ENCODE assay signal across 23 cellular contexts in genomic region chr10:123073187-123073586, GRCh38.
DNase-seq lines count a peak whose midpoint lies in the region; ATAC-seq and TF ChIP-seq lines count a peak whose summit lies in the region.
"Had no signal": no experiment of that assay in that cellular context is flagged by ENCODE, and none has a peak within 500 bp of the region (broad histone marks: within the 10 kb centered on the region; RNA-seq: fewer than 3 reads in every experiment).

No MANE protein-coding gene starts in this region.

- WGBS in mesenchymal stem cell, result 62% methylated on average over 6 of the region's 6 CpGs

- H3K4me3 ChIP-seq in HCT116 (replicated peaks in 1 of 2; ENCODE audit: low read depth in 1 of 2, low read length in 2 of 2) (no peak overlapping the region), mesenchymal stem cell (ENCODE audit: insufficient read depth in 1 of 2, low read depth in 1 of 2, low read length in 2 of 2) (no peak overlapping the region), upper lobe of right lung (no peak overlapping the region)
- H3K4me3 ChIP-seq: BLaER1, GM12878 had no signal

- RAD21 ChIA-PET in HCT116 (lab: Charles Lee; ENCODE audit: low non-redundant PET in 1 of 2, low total read pairs in 2 of 2, uncharacterized antibody in 2 of 2, unreplicated experiment in 2 of 2), result no interaction called here

- H3K4ac ChIP-seq in mesenchymal stem cell (ENCODE audit: low read depth in 1 of 2, low read length in 2 of 2), result no peak overlapping the region

- peaks cover 25% of the 10 kb centered on the region for H3K27me3 ChIP-seq in HCT116 (ENCODE audit: insufficient read depth, low read length)
- peaks cover 0 to 3% of the 10 kb centered on the region in 2 experiments for H3K27me3 ChIP-seq in mesenchymal stem cell (ENCODE audit: control insufficient read depth in 1 of 2, insufficient read depth in 1 of 2, low read length in 2 of 2)
- H3K27me3 ChIP-seq in upper lobe of right lung, result peaks cover under 1% of the 10 kb centered on the region
- H3K27me3 ChIP-seq: BLaER1 had no signal

- BruUV-seq in HCT116 (replicated peaks; lab: Mats Ljungman, UMichigan), result no TSS peak

- H4K20me1 ChIP-seq in HCT116 (ENCODE audit: insufficient read depth), result no peaks in the 10 kb centered on the region
- H4K20me1 ChIP-seq: BLaER1 had no signal

- ATAC-seq in HCT116, result peak; percentile 30; the same call in 1 of the 2 replicates
- ATAC-seq in upper lobe of right lung, result no peak
- ATAC-seq in activated T-cell treated with anti-CD3 and anti-CD28 coated beads, Interleukin-2, amount 50 U/mL, for 4 hours, result no peak
- ATAC-seq: GM12878 had no signal

- H4K91ac ChIP-seq in mesenchymal stem cell (ENCODE audit: low read length), result no peak overlapping the region

- POLR2A ChIA-PET in HCT116 (lab: Charles Lee), result no interaction called here

- CTCF ChIA-PET in HCT116 (lab: Charles Lee), result no interaction called here

- H3K9ac ChIP-seq in HCT116 (ENCODE audit: low read length) (no peak overlapping the region), mesenchymal stem cell (ENCODE audit: low read length) (no peak overlapping the region)
- H3K9ac ChIP-seq: BLaER1 had no signal

- DNase-seq in HCT116 (ENCODE audit: low read depth, low spot score), result no peak
- DNase-seq in mesenchymal stem cell, result no peak
- DNase-seq in upper lobe of right lung, result peak; percentile 52
- no peak for DNase-seq in activated T-cell treated with anti-CD3 and anti-CD28 coated beads, Interleukin-2, amount 50 U/mL, for 4 hours
- DNase-seq in stimulated activated CD4-positive, alpha-beta T cell treated with anti-CD3 and anti-CD28 coated beads, Interleukin-1b, Interleukin-23, amount 100 ng/mL, for 48 hours, result no peak
- DNase-seq: 8988T; ACHN; BE2C; C1 segment of cervical spinal cord; CD4-positive, alpha-beta memory T cell; CD4-positive, CD25-positive, alpha-beta regulatory T cell; CD8-positive, alpha-beta memory T cell; COR-L47; DMS 273 treated with DMSO at 0.1 percent for 48 hours; DMS153; DMS53; DMS79; DND-41; EL; GDM1 had no signal

- no peaks in the 10 kb centered on the region for H3K9me3 ChIP-seq in HCT116 (ENCODE audit: control insufficient read depth in 1 of 2, insufficient read depth in 1 of 2, low read depth in 1 of 2, low read length in 2 of 2)
- H3K9me3 ChIP-seq in mesenchymal stem cell (ENCODE audit: control insufficient read depth, low read length), result no peaks in the 10 kb centered on the region
- no peaks in the 10 kb centered on the region for H3K9me3 ChIP-seq in upper lobe of right lung
- H3K9me3 ChIP-seq: BE2C, BLaER1 had no signal

- no peak overlapping the region for H3K23ac ChIP-seq in mesenchymal stem cell (ENCODE audit: low read length in 2 of 2)

- H3K36me3 Mint-ChIP-seq in activated T-cell treated with anti-CD3 and anti-CD28 coated beads, Interleukin-2, amount 50 U/mL, for 4 hours (ENCODE audit: insufficient read depth), result no peaks in the 10 kb centered on the region
- H3K36me3 Mint-ChIP-seq: CD14-positive monocyte; CD4-positive, alpha-beta memory T cell; CD4-positive, CD25-positive, alpha-beta regulatory T cell; CD8-positive, alpha-beta memory T cell had no signal

- H3K27me3 Mint-ChIP-seq in activated T-cell treated with anti-CD3 and anti-CD28 coated beads, Interleukin-2, amount 50 U/mL, for 4 hours (ENCODE audit: low read depth), result peaks cover 15% of the 10 kb centered on the region

- no peak overlapping the region for H3K18ac ChIP-seq in mesenchymal stem cell (ENCODE audit: low read depth in 1 of 2, low read length in 2 of 2)

- no peak for TF ChIP-seq RAD21 in HCT116 (IDR thresholded peaks at IDR 0.05; ENCODE audit: low read depth)

- no peak overlapping the region for H3K14ac ChIP-seq in mesenchymal stem cell (ENCODE audit: low read length in 2 of 2)

- no peaks in the 10 kb centered on the region for H3K4me1 Mint-ChIP-seq in activated T-cell treated with anti-CD3 and anti-CD28 coated beads, Interleukin-2, amount 50 U/mL, for 4 hours (ENCODE audit: low read depth)
- H3K4me1 Mint-ChIP-seq: CD14-positive monocyte; CD4-positive, alpha-beta memory T cell; CD4-positive, CD25-positive, alpha-beta regulatory T cell; CD8-positive, alpha-beta memory T cell had no signal

- H3K4me1 ChIP-seq in HCT116 (ENCODE audit: control insufficient read depth in 1 of 2, insufficient read depth in 2 of 2, low read length in 2 of 2) (no peaks in the 10 kb centered on the region), mesenchymal stem cell (ENCODE audit: control insufficient read depth, insufficient read depth, low read depth, low read length) (no peaks in the 10 kb centered on the region), upper lobe of right lung (no peaks in the 10 kb centered on the region)
- H3K4me1 ChIP-seq: BE2C, BLaER1 had no signal

- no peaks in the 10 kb centered on the region for H3K79me1 ChIP-seq in mesenchymal stem cell (replicated peaks; ENCODE audit: low read length, poor library complexity, severe bottlenecking)

- no peaks in the 10 kb centered on the region for H3K9me3 Mint-ChIP-seq in activated T-cell treated with anti-CD3 and anti-CD28 coated beads, Interleukin-2, amount 50 U/mL, for 4 hours

- H3K9me2 ChIP-seq in HCT116 (ENCODE audit: insufficient read depth), result no peaks in the 10 kb centered on the region

- no peak overlapping the region for H2BK12ac ChIP-seq in mesenchymal stem cell (ENCODE audit: low read length in 2 of 2)

- intact Hi-C loops in HCT116 (cut with micrococcal nuclease), result no loop called here
- intact Hi-C loops in upper lobe of right lung (cut with DNase I), result no loop called here

- no peak overlapping the region for H3K27ac ChIP-seq in HCT116 (ENCODE audit: low read depth, low read length)
- no peak overlapping the region for H3K27ac ChIP-seq in mesenchymal stem cell (ENCODE audit: low read length, poor library complexity, severe bottlenecking)
- no peak overlapping the region for H3K27ac ChIP-seq in upper lobe of right lung
- H3K27ac ChIP-seq: BLaER1 had no signal

- no peak overlapping the region for H2BK5ac ChIP-seq in mesenchymal stem cell (ENCODE audit: low read depth, low read length, poor library complexity, severe bottlenecking)

- H4K8ac ChIP-seq in mesenchymal stem cell (ENCODE audit: low read length), result no peak overlapping the region

- H2BK120ac ChIP-seq in mesenchymal stem cell (ENCODE audit: low read depth, low read length), result no peak overlapping the region

- no peak for TF ChIP-seq POLR2A in HCT116 (IDR thresholded peaks at IDR 0.05; ENCODE audit: borderline replicate concordance, extremely low read depth, insufficient read depth, insufficient read length)

- no peak for TF ChIP-seq CTCF in HCT116 (IDR thresholded peaks at IDR 0.05 in 2 of 3, conservative IDR thresholded peaks at IDR 0.05 in 1 of 3; ENCODE audit: borderline replicate concordance in 1 of 3, insufficient read depth in 1 of 3, low read depth in 2 of 3, low read length in 2 of 3)
- TF ChIP-seq CTCF in upper lobe of right lung (IDR thresholded peaks at IDR 0.05), result no peak

- H3K79me2 ChIP-seq in HCT116 (ENCODE audit: insufficient read depth, low read length), result no peaks in the 10 kb centered on the region

- H2AFZ ChIP-seq in HCT116 (ENCODE audit: low read depth, low read length, poor library complexity, severe bottlenecking) (no peak overlapping the region), mesenchymal stem cell (ENCODE audit: low read depth, low read length) (peak overlapping the region; percentile 24)

- no peak overlapping the region for H2AK5ac ChIP-seq in mesenchymal stem cell (ENCODE audit: low read length, severe bottlenecking)

- H3K36me3 ChIP-seq in HCT116 (ENCODE audit: control insufficient read depth in 1 of 2, insufficient read depth in 2 of 2, low read length in 2 of 2) (no peaks in the 10 kb centered on the region), mesenchymal stem cell (ENCODE audit: control insufficient read depth in 1 of 2, insufficient read depth in 2 of 2, low read depth in 1 of 2, low read length in 2 of 2) (no peaks in the 10 kb centered on the region), upper lobe of right lung (no peaks in the 10 kb centered on the region)
- H3K36me3 ChIP-seq: BE2C, BLaER1 had no signal

- no peak overlapping the region for H2BK15ac ChIP-seq in mesenchymal stem cell (ENCODE audit: low read depth, poor library complexity, severe bottlenecking)

- no peak overlapping the region for H3K4me3 Mint-ChIP-seq in activated T-cell treated with anti-CD3 and anti-CD28 coated beads, Interleukin-2, amount 50 U/mL, for 4 hours
- H3K4me3 Mint-ChIP-seq: CD4-positive, alpha-beta memory T cell; CD4-positive, CD25-positive, alpha-beta regulatory T cell; CD8-positive, alpha-beta memory T cell had no signal

- H3K4me2 ChIP-seq in HCT116 (ENCODE audit: low read length), result no peak overlapping the region
- H3K4me2 ChIP-seq in mesenchymal stem cell (ENCODE audit: low read length, poor library complexity, severe bottlenecking), result no peak overlapping the region
- H3K4me2 ChIP-seq: BLaER1 had no signal

TF ChIP-seq in HCT116, 20 proteins besides CTCF, POLR2A, EP300 and RAD21 (continues in another document):
- TF ChIP-seq REST (IDR thresholded peaks at IDR 0.05; ENCODE audit: low read depth) (no peak), MAX (IDR thresholded peaks at IDR 0.05) (no peak), SIN3A (IDR thresholded peaks at IDR 0.05; ENCODE audit: low read depth) (no peak)
